16 cellular contexts compared by ENCODE assay signal in genomic region chr16:24771132-24771778, GRCh38. TPM values are rescaled to one million over a fixed set of nuclear protein-coding genes. Genes with fewer than 3 reads are reported as not detected.
DNase-seq lines count a peak whose midpoint lies in the region; ATAC-seq, FAIRE-seq and TF ChIP-seq lines count a peak whose summit lies in the region.
"Had no signal": no experiment of that assay in that cellular context is flagged by ENCODE, and none has a peak within 500 bp of the region (broad histone marks: within the 10 kb centered on the region; RNA-seq: fewer than 3 reads in every experiment).

No MANE protein-coding gene starts in this region.

- intact Hi-C loops in mucosa of descending colon (cut with DNase I, micrococcal nuclease) = no loop called here

- DNase-seq in DMS 273 treated with DMSO at 0.1 percent for 48 hours (lab: John Stamatoyannopoulos, UW) (peak; percentile 84), HFF-Myc (ENCODE audit: extremely low read depth, low read depth) (peak; percentile 14), astrocyte (ENCODE audit: low read depth) (peak; percentile 36), mucosa of descending colon (no peak), glutamatergic neuron (no peak), GM03348 (ENCODE audit: low spot score) (no peak), H9 (no peak)
- DNase-seq: activated CD4-positive, alpha-beta T cell treated with anti-CD3 and anti-CD28 coated beads, Interleukin-2, amount 10 ng/mL, durations not matched to agents 7 days and 5 days; activated naive CD4-positive, alpha-beta T cell treated with anti-CD3 and anti-CD28 coated beads for 36 hours; effector CD8-positive, alpha-beta T cell; KBM-7; mesendoderm; NCI-H2081 treated with DMSO at 0.1 percent for 48 hours; posterior cingulate gyrus; stimulated activated CD4-positive, alpha-beta T cell treated with anti-CD3 and anti-CD28 coated beads, Interleukin-4, amount 100 ng/mL, for 24 hours had no signal

- peaks cover 2% of the 10 kb centered on the region for H3K79me1 ChIP-seq in H9 (ENCODE audit: insufficient read depth, low read depth, low read length, poor library complexity, severe bottlenecking)

- H3K9ac ChIP-seq in astrocyte (ENCODE audit: low read length) (no peak overlapping the region), H9 (ENCODE audit: extremely low read depth, insufficient read length, low read length) (no peak overlapping the region)

- H3K36me3 ChIP-seq in astrocyte (ENCODE audit: insufficient read depth, low read length) (peaks cover 11% of the 10 kb centered on the region), mucosa of descending colon (ENCODE audit: low read depth) (no peaks in the 10 kb centered on the region)

- peaks cover 48% of the 10 kb centered on the region for H4K20me1 ChIP-seq in astrocyte (ENCODE audit: insufficient read depth, low read length)
- no peaks in the 10 kb centered on the region for H4K20me1 ChIP-seq in H9 (ENCODE audit: control insufficient read depth, insufficient read depth, insufficient read length)

- H2BK120ac ChIP-seq in H9 (ENCODE audit: low read depth, low read length, poor library complexity, severe bottlenecking) = no peak overlapping the region

- H3K36me3 Mint-ChIP-seq in astrocyte (ENCODE audit: low read depth, unreplicated experiment) (no peaks in the 10 kb centered on the region), glutamatergic neuron (ENCODE audit: unreplicated experiment) (no peaks in the 10 kb centered on the region), H9 (ENCODE audit: insufficient read depth in 1 of 3, low read depth in 3 of 3) (peaks cover 12 to 48% (median 46%) of the 10 kb centered on the region in 3 experiments; a peak in 6 of 7 replicates)

- H3K27ac Mint-ChIP-seq in astrocyte (ENCODE audit: unreplicated experiment) = peak overlapping the region; percentile 48
- no peak overlapping the region for H3K27ac Mint-ChIP-seq in glutamatergic neuron (ENCODE audit: unreplicated experiment)
- H3K27ac Mint-ChIP-seq in H9 = no peak overlapping the region; a peak in 1 of 7 replicates
- H3K27ac Mint-ChIP-seq: activated CD4-positive, alpha-beta T cell treated with anti-CD3 and anti-CD28 coated beads, Interleukin-2, amount 10 ng/mL, durations not matched to agents 7 days and 5 days had no signal

- WGBS in H9 (ENCODE audit: extremely low coverage, insufficient read length, low lambda C conversion rate) = no CpG with 5 or more reads among the region's 5 CpGs

- H3K27me3 ChIP-seq in astrocyte (ENCODE audit: insufficient read depth, low read length) (no peaks in the 10 kb centered on the region), H9 (ENCODE audit: insufficient read depth, low read length) (no peaks in the 10 kb centered on the region)

- H3K4me1 Mint-ChIP-seq in astrocyte (ENCODE audit: low read depth, unreplicated experiment) (peaks cover 22% of the 10 kb centered on the region), glutamatergic neuron (ENCODE audit: low read depth, unreplicated experiment) (peaks cover 21% of the 10 kb centered on the region), H9 (peaks cover 22 to 28% of the 10 kb centered on the region in 2 experiments)

- H3K4me1 ChIP-seq in astrocyte (ENCODE audit: insufficient read depth, low read length) (no peaks in the 10 kb centered on the region), mucosa of descending colon (ENCODE audit: low read depth) (peaks cover 4% of the 10 kb centered on the region), H9 (ENCODE audit: insufficient read depth, low read length) (no peaks in the 10 kb centered on the region)

- H2BK5ac ChIP-seq in H9 (ENCODE audit: insufficient read length, low read length) = no peak overlapping the region

- H3K4me2 ChIP-seq in astrocyte (ENCODE audit: low read length) (no peak overlapping the region), H9 (ENCODE audit: insufficient read depth, insufficient read length, low read length) (no peak overlapping the region)

- peaks cover 75% of the 10 kb centered on the region for H3K79me2 ChIP-seq in astrocyte (ENCODE audit: insufficient read depth, low read length)
- H3K79me2 ChIP-seq in H9 (ENCODE audit: insufficient read depth, low read length) = peaks cover 17% of the 10 kb centered on the region; the same call in 1 of the 2 replicates

- no peak overlapping the region for H2AFZ ChIP-seq in astrocyte (ENCODE audit: low read depth, low read length)
- no peak overlapping the region for H2AFZ ChIP-seq in H9 (ENCODE audit: low read length)

- H3K9me3 ChIP-seq in astrocyte (ENCODE audit: insufficient read depth, low read depth, low read length) (no peaks in the 10 kb centered on the region), mucosa of descending colon (no peaks in the 10 kb centered on the region), H9 (ENCODE audit: control insufficient read depth, low read depth, low read length) (no peaks in the 10 kb centered on the region)

- no peak overlapping the region for H2AK5ac ChIP-seq in H9 (ENCODE audit: insufficient read length, low read length)

- H2BK12ac ChIP-seq in H9 (ENCODE audit: insufficient read length, low read depth, low read length) = no peak overlapping the region

- no peak overlapping the region for H4K8ac ChIP-seq in H9 (replicated peaks; ENCODE audit: insufficient read length, low read depth, low read length)

- no peak overlapping the region for H3K56ac ChIP-seq in H9 (ENCODE audit: insufficient read length, low read depth, low read length)

- H4K5ac ChIP-seq in H9 (ENCODE audit: insufficient read length, low read depth, low read length) = no peak overlapping the region

- H3K4ac ChIP-seq in H9 (ENCODE audit: low read depth, low read length) = no peak overlapping the region

- H3K18ac ChIP-seq in H9 (ENCODE audit: insufficient read length, low read depth, low read length) = no peak overlapping the region

- H4K91ac ChIP-seq in H9 (ENCODE audit: insufficient read length, low read depth, low read length) = no peak overlapping the region

- ATAC-seq in mucosa of descending colon (peak; percentile 35), HG03354 (IDR thresholded peaks at IDR 0.05; ENCODE audit: poor library complexity, severe bottlenecking, unreplicated experiment) (no peak)

- H3K4me3 Mint-ChIP-seq in astrocyte (ENCODE audit: unreplicated experiment) (no peak overlapping the region), glutamatergic neuron (ENCODE audit: unreplicated experiment) (no peak overlapping the region), H9 (no peak overlapping the region)
- H3K4me3 Mint-ChIP-seq: activated CD4-positive, alpha-beta T cell treated with anti-CD3 and anti-CD28 coated beads, Interleukin-2, amount 10 ng/mL, durations not matched to agents 7 days and 5 days; activated naive CD4-positive, alpha-beta T cell treated with anti-CD3 and anti-CD28 coated beads for 36 hours had no signal

- no peak overlapping the region for H3K23ac ChIP-seq in H9 (ENCODE audit: insufficient read length, low read depth, low read length)

- no peak overlapping the region for H2BK20ac ChIP-seq in H9 (ENCODE audit: low read depth, low read length, poor library complexity, severe bottlenecking)

- H3K27me3 Mint-ChIP-seq in astrocyte (ENCODE audit: low read depth, unreplicated experiment) (no peaks in the 10 kb centered on the region), glutamatergic neuron (ENCODE audit: unreplicated experiment) (no peaks in the 10 kb centered on the region), H9 (ENCODE audit: low read depth) (no peaks in the 10 kb centered on the region)
- H3K27me3 Mint-ChIP-seq: activated CD4-positive, alpha-beta T cell treated with anti-CD3 and anti-CD28 coated beads, Interleukin-2, amount 10 ng/mL, durations not matched to agents 7 days and 5 days had no signal

- no peak overlapping the region for H2BK15ac ChIP-seq in H9 (ENCODE audit: low read depth, low read length)

- H3K4me3 ChIP-seq in HFF-Myc (replicated peaks; ENCODE audit: low read depth, low read length) (no peak overlapping the region), astrocyte (ENCODE audit: insufficient read depth, low read depth, low read length) (no peak overlapping the region), mucosa of descending colon (no peak overlapping the region)

- no peaks in the 10 kb centered on the region for H3K23me2 ChIP-seq in H9 (ENCODE audit: insufficient read length, low read depth, low read length, poor library complexity, severe bottlenecking)

- H3K9me3 Mint-ChIP-seq in astrocyte (ENCODE audit: unreplicated experiment) (no peaks in the 10 kb centered on the region), glutamatergic neuron (ENCODE audit: unreplicated experiment) (no peaks in the 10 kb centered on the region), H9 (no peaks in the 10 kb centered on the region)
- H3K9me3 Mint-ChIP-seq: activated CD4-positive, alpha-beta T cell treated with anti-CD3 and anti-CD28 coated beads, Interleukin-2, amount 10 ng/mL, durations not matched to agents 7 days and 5 days; activated naive CD4-positive, alpha-beta T cell treated with anti-CD3 and anti-CD28 coated beads for 36 hours had no signal

- no peak for FAIRE-seq in astrocyte (lab: Jason Lieb, UNC)

- H3K14ac ChIP-seq in H9 (ENCODE audit: insufficient read depth, low read length) = no peak overlapping the region

- H3K27ac ChIP-seq in astrocyte (ENCODE audit: low read depth, low read length) (peak overlapping the region; percentile 10), H9 (ENCODE audit: insufficient read length, low read depth, low read length) (no peak overlapping the region)

- no peak overlapping the region for H3T11ph ChIP-seq in H9 (ENCODE audit: low read length)

- no peak for TF ChIP-seq CTCF in HFF-Myc (IDR thresholded peaks at IDR 0.05; ENCODE audit: low read depth, low read length, missing control alignments)
- no peak for TF ChIP-seq CTCF in astrocyte (IDR thresholded peaks at IDR 0.05; ENCODE audit: insufficient read depth, low read depth, low read length)
- TF ChIP-seq CTCF in mucosa of descending colon (IDR thresholded peaks at IDR 0.05) = no peak
- TF ChIP-seq CTCF in glutamatergic neuron (IDR thresholded peaks at IDR 0.05; ENCODE audit: partially characterized antibody, unreplicated experiment) = no peak
- no peak for TF ChIP-seq CTCF in H9 (conservative IDR thresholded peaks at IDR 0.05)

RNA-seq across cellular contexts. Expression of gene TNRC6A, which starts 41.8 kb away (rescaled TPM):
- total RNA-seq in astrocyte (48.6 and 51.1 TPM in 2 replicates), mucosa of descending colon (10 to 100 TPM; 40.5 to 83.7 (median 47.8) TPM), glutamatergic neuron (ENCODE audit: unreplicated experiment) (91.6 TPM), H9 (2021) (106 and 114 TPM in 2 replicates)

Comparison
In these comparisons a context has a peak if more than half of its experiments do, and no peak if none do; other contexts are left out.
1. DNase-seq: peak in DMS 273 treated with DMSO at 0.1 percent for 48 hours (single experiment), HFF-Myc (single experiment) and astrocyte (single experiment); none in mucosa of descending colon (0 of 3), glutamatergic neuron (single experiment), GM03348 (single experiment) and H9 (single experiment).